Comparison of ENCODE assay signal across 17 cellular contexts in the genomic region with DNA sequence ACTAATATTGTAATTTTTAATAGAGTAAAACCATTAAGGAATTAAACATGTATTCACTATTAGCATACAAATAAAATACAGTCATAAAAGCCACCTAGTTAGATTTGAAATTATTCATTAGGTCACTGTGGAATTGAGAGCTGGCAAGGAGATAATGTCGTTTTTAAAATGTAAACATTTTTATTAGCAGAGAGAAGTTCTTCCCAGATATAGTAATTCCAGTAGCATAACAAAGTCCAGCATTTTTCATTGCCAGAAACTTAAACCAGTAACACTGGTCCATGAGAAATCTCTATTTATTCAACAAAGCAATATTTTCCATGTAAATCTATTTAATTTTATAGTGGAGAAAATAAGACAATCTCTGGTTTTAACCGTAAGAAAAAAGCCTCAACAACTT.
"Had no signal": no experiment of that assay in that cellular context is flagged by ENCODE, and none has a peak within 500 bp of the region (broad histone marks: within the 10 kb centered on the region; RNA-seq: fewer than 3 reads in every experiment).

No MANE protein-coding gene starts in this region.

- DNase-seq: activated CD4-positive, alpha-beta memory T cell treated with anti-CD3 and anti-CD28 coated beads, Interleukin-2, amount 10 ng/mL, durations not matched to agents 7 days and 5 days; activated CD4-positive, CD25-positive, alpha-beta regulatory T cell; activated naive CD4-positive, alpha-beta T cell treated with anti-CD3 and anti-CD28 coated beads for 36 hours; body of pancreas; effector memory CD8-positive, alpha-beta T cell; heart right ventricle; midbrain; sigmoid colon; spleen; upper lobe of right lung had no signal

- H3K4me1 ChIP-seq: body of pancreas, parathyroid adenoma, spleen, suprapubic skin, upper lobe of right lung had no signal

- FAIRE-seq: frontal cortex had no signal

- H3K4me3 ChIP-seq: body of pancreas, spleen, suprapubic skin, upper lobe of right lung had no signal

- H3K36me3 ChIP-seq: heart right ventricle, sigmoid colon, spleen, suprapubic skin, upper lobe of right lung had no signal

- H3K9me3 ChIP-seq: body of pancreas, heart right ventricle, sigmoid colon, spleen, suprapubic skin, upper lobe of right lung had no signal

- H3K27me3 ChIP-seq: body of pancreas, sigmoid colon, spleen, suprapubic skin, upper lobe of right lung had no signal

- H3K27me3 Mint-ChIP-seq: activated CD4-positive, alpha-beta memory T cell treated with anti-CD3 and anti-CD28 coated beads, Interleukin-2, amount 10 ng/mL, durations not matched to agents 7 days and 5 days; dendritic cell treated with granulocyte-macrophage colony-stimulating factor and Interleukin-4, amounts not matched to agents 40 ng/mL and 50 ng/mL, for 4 days; effector memory CD8-positive, alpha-beta T cell; stimulated activated naive CD8-positive, alpha-beta T cell treated with anti-CD3 and anti-CD28 coated beads, Interleukin-15, Interleukin-2, amounts not matched to agents 100 ng/mL and 50 ng/mL, for 24 hours had no signal

- H3K9me3 Mint-ChIP-seq: activated CD4-positive, alpha-beta memory T cell treated with anti-CD3 and anti-CD28 coated beads, Interleukin-2, amount 10 ng/mL, durations not matched to agents 7 days and 5 days; activated naive CD4-positive, alpha-beta T cell treated with anti-CD3 and anti-CD28 coated beads for 36 hours; dendritic cell treated with granulocyte-macrophage colony-stimulating factor and Interleukin-4, amounts not matched to agents 40 ng/mL and 50 ng/mL, for 4 days; effector memory CD8-positive, alpha-beta T cell; stimulated activated naive CD8-positive, alpha-beta T cell treated with anti-CD3 and anti-CD28 coated beads, Interleukin-15, Interleukin-2, amounts not matched to agents 100 ng/mL and 50 ng/mL, for 24 hours; T-helper 2 cell treated with Interferon-gamma antibody and Interleukin-4, amounts not matched to agents 5 μg/mL and 100 μg/mL, for 36 hours had no signal

- H3K4me3 Mint-ChIP-seq: dendritic cell treated with granulocyte-macrophage colony-stimulating factor and Interleukin-4, amounts not matched to agents 40 ng/mL and 50 ng/mL, for 4 days; stimulated activated naive CD8-positive, alpha-beta T cell treated with anti-CD3 and anti-CD28 coated beads, Interleukin-15, Interleukin-2, amounts not matched to agents 100 ng/mL and 50 ng/mL, for 24 hours had no signal

- H3K27ac Mint-ChIP-seq: activated CD4-positive, alpha-beta memory T cell treated with anti-CD3 and anti-CD28 coated beads, Interleukin-2, amount 10 ng/mL, durations not matched to agents 7 days and 5 days; activated naive CD4-positive, alpha-beta T cell treated with anti-CD3 and anti-CD28 coated beads for 36 hours; dendritic cell treated with granulocyte-macrophage colony-stimulating factor and Interleukin-4, amounts not matched to agents 40 ng/mL and 50 ng/mL, for 4 days; stimulated activated naive CD8-positive, alpha-beta T cell treated with anti-CD3 and anti-CD28 coated beads, Interleukin-15, Interleukin-2, amounts not matched to agents 100 ng/mL and 50 ng/mL, for 24 hours; T-helper 2 cell treated with Interferon-gamma antibody and Interleukin-4, amounts not matched to agents 5 μg/mL and 100 μg/mL, for 36 hours had no signal

- ATAC-seq: body of pancreas; effector memory CD8-positive, alpha-beta T cell; heart right ventricle; upper lobe of right lung had no signal

- H3K27ac ChIP-seq: body of pancreas, epithelial cell of prostate, parathyroid adenoma, spleen, suprapubic skin, upper lobe of right lung had no signal
